9 cellular contexts compared by ENCODE assay signal in the genomic region with DNA sequence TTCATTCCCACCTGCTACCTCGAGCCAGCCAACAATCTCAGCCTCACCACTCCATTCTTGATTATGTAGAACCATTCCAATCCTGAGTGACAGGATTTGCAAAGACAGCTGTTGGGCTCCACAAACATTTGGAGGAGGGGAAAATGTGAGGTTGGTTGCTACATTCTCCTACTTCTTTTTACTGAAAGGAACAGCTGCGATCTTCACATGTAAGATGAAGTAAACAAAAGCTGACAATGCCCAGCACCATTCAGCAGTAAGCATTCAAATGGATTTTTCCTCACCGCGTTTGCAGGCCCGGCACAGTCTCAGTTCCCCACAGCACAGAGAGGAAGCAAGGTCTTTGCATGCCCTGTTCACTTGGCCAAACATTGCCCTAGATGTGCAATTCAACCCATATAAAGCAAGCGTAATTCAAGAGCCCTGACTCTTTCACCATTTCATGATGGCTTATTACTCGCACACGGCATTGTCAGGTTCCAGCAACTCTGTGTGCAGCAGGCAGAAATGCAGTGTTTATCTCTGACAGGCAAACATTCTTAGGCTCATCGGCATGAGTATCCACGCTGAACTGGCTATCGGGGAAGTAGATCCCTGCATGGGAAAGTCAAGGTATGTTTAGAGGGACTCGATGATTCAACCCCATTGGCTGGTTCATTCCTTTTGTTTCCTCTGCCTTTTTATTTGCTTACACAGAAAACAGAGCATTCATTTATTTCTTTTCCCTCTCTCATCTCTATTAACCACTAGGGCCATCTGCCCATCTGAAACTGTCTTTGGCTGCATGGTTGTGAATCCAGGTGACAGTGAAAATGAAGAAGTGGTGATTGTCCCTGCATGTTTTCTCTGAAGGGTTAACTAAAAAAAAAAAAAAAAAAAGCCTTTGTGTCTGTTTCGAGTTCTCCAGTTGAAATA.
A peak's percentile ranks its signal among the peaks of the same experiment; 100 is the strongest.
DNase-seq lines count a peak whose midpoint lies in the region; ATAC-seq, FAIRE-seq and TF ChIP-seq lines count a peak whose summit lies in the region.
"Had no signal": no experiment of that assay in that cellular context is flagged by ENCODE, and none has a peak within 500 bp of the region (broad histone marks: within the 10 kb centered on the region; RNA-seq: fewer than 3 reads in every experiment).

No MANE protein-coding gene starts in this region.

- intact Hi-C loops in esophagus muscularis mucosa (cut with DNase I) = no loop called here

- peaks cover 6 to 50% (median 42%) of the 10 kb centered on the region in 4 donors for H3K4me1 ChIP-seq in esophagus muscularis mucosa
- peaks cover 18% of the 10 kb centered on the region for H3K4me1 ChIP-seq in rectal smooth muscle tissue (ENCODE audit: control insufficient read depth, insufficient read depth, low read length)

- H3K27ac ChIP-seq in esophagus muscularis mucosa (replicated peaks in 1 of 4) (peak overlapping the region in 3 of 4 donors; percentile 11 to 40 (median 38)), rectal smooth muscle tissue (ENCODE audit: low read depth, low read length) (peak overlapping the region; percentile 67)
- H3K27ac ChIP-seq: tibial artery had no signal

- no peak for TF ChIP-seq POLR2A in esophagus muscularis mucosa (IDR thresholded peaks at IDR 0.05; ENCODE audit: low read depth)

- 61% methylated on average over 13 of the region's 13 CpGs for WGBS in esophagus muscularis mucosa

- H3K36me3 ChIP-seq in esophagus muscularis mucosa (no peaks in the 10 kb centered on the region), rectal smooth muscle tissue (ENCODE audit: control insufficient read depth, insufficient read depth, low read length) (no peaks in the 10 kb centered on the region)
- H3K36me3 ChIP-seq: tibial artery had no signal

- TF ChIP-seq CTCF in GM12875 (IDR thresholded peaks at IDR 0.05; ENCODE audit: borderline replicate concordance, insufficient read depth, low read depth, low read length) = no peak
- TF ChIP-seq CTCF in esophagus muscularis mucosa (IDR thresholded peaks at IDR 0.05) = no peak

- ATAC-seq in GM21723 (IDR thresholded peaks at IDR 0.05; ENCODE audit: unreplicated experiment) = peak; percentile 42

- H3K9ac ChIP-seq in rectal smooth muscle tissue (ENCODE audit: low read length) = no peak overlapping the region

- TF ChIP-seq EP300 in esophagus muscularis mucosa (IDR thresholded peaks at IDR 0.05) = no peak

- DNase-seq in NCI-H187 (lab: John Stamatoyannopoulos, UW) = peak; percentile 53 to 59
- no peak for DNase-seq in esophagus muscularis mucosa (ENCODE audit: extremely low spot score)
- DNase-seq in NCI-H1436 (lab: John Stamatoyannopoulos, UW) = no peak
- no peak for DNase-seq in GOT3 (lab: John Stamatoyannopoulos, UW)
- DNase-seq in frontal cortex (ENCODE audit: low spot score in 2 of 2) = no peak

- H3K4me3 ChIP-seq in GM12875 (ENCODE audit: low read depth, low read length) (peak overlapping the region; percentile 55), esophagus muscularis mucosa (no peak overlapping the region), rectal smooth muscle tissue (ENCODE audit: low read length) (peak overlapping the region; percentile 7)
- H3K4me3 ChIP-seq: tibial artery had no signal

- FAIRE-seq in frontal cortex (lab: Jason Lieb, UNC) = no peak

- H3K27me3 ChIP-seq in esophagus muscularis mucosa = no peaks in the 10 kb centered on the region
- H3K27me3 ChIP-seq in rectal smooth muscle tissue (ENCODE audit: control insufficient read depth, insufficient read depth, low read length) = no peaks in the 10 kb centered on the region
- H3K27me3 ChIP-seq: tibial artery had no signal

- no peaks in the 10 kb centered on the region for H3K9me3 ChIP-seq in esophagus muscularis mucosa
- H3K9me3 ChIP-seq: tibial artery had no signal

Comparison
In these comparisons a context has a peak if more than half of its experiments do, and no peak if none do; other contexts are left out.
1. H3K4me3 ChIP-seq: peak in GM12875 (single experiment) and rectal smooth muscle tissue (single experiment); none in esophagus muscularis mucosa (0 of 4).
2. DNase-seq: peak in NCI-H187 (2 of 2); none in esophagus muscularis mucosa (single experiment), NCI-H1436 (single experiment), GOT3 (single experiment) and frontal cortex (0 of 2).